In the genomic region with DNA sequence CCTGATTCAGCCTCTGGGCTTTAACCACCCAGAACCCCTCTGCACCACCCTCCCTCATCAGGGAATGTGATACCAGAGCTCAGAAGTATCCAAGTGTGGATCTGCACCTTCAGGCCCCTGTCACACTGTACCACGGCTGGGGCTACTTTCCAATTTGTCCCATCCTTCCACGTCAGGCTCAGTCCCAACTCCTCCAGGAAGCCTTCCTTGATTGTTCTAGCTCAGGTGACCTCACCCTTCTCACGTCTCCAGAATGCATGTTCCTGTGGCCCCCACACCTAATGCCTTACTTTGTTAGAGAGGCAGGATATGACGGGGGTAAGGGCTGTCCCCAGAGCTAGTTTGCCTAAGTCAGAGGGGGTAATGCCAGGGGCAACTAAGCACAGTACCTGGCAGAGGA, we compare ENCODE assay signal across 21 cellular contexts.
DNase-seq lines count a peak whose midpoint lies in the region; ATAC-seq and TF ChIP-seq lines count a peak whose summit lies in the region.
"Had no signal": no experiment of that assay in that cellular context is flagged by ENCODE, and none has a peak within 500 bp of the region (broad histone marks: within the 10 kb centered on the region; RNA-seq: fewer than 3 reads in every experiment).

No MANE protein-coding gene starts in this region.

- H3K4me3 ChIP-seq in IMR-90 (ENCODE audit: insufficient read depth, low read depth, low read length) (no peak overlapping the region), esophagus squamous epithelium (no peak overlapping the region), upper lobe of right lung (no peak overlapping the region), heart left ventricle (no peak overlapping the region)
- H3K4me3 ChIP-seq: BLaER1 treated with 17β-estradiol and CSF1 and Interleukin-3, amounts not matched to agents 10 nM and 100 nM; GM12878 had no signal

- no peak overlapping the region for H4K8ac ChIP-seq in IMR-90 (ENCODE audit: low read depth in 2 of 2, low read length in 2 of 2)

- peaks cover 12% of the 10 kb centered on the region for H3K27me3 ChIP-seq in IMR-90 (ENCODE audit: control insufficient read depth, insufficient read depth, low read length)
- no peaks in the 10 kb centered on the region for H3K27me3 ChIP-seq in esophagus squamous epithelium
- no peaks in the 10 kb centered on the region for H3K27me3 ChIP-seq in upper lobe of right lung
- H3K27me3 ChIP-seq in heart left ventricle = no peaks in the 10 kb centered on the region
- H3K27me3 ChIP-seq: BLaER1 treated with 17β-estradiol and CSF1 and Interleukin-3, amounts not matched to agents 10 nM and 100 nM had no signal

- no peak overlapping the region for H3K18ac ChIP-seq in IMR-90 (ENCODE audit: low read depth, low read length)

- no peaks in the 10 kb centered on the region for H3K9me1 ChIP-seq in IMR-90 (ENCODE audit: insufficient read depth, low read length)

- intact Hi-C loops in IMR-90 (cut with micrococcal nuclease) (no loop called here), esophagus squamous epithelium (cut with DNase I) (no loop called here), upper lobe of right lung (cut with DNase I) (no loop called here), heart left ventricle (cut with DNase I) (no loop called here)

- no peak overlapping the region for H4K91ac ChIP-seq in IMR-90 (ENCODE audit: insufficient read depth, low read depth, low read length)

- H2AFZ ChIP-seq in IMR-90 (replicated peaks; ENCODE audit: low read length, poor library complexity) = no peak overlapping the region

- TF ChIP-seq POLR2A in IMR-90 (IDR thresholded peaks at IDR 0.05; ENCODE audit: low read depth, low read length) (no peak), esophagus squamous epithelium (IDR thresholded peaks at IDR 0.05) (no peak), heart left ventricle (IDR thresholded peaks at IDR 0.05) (no peak)

- H3K14ac ChIP-seq in IMR-90 (replicated peaks; ENCODE audit: low read depth, low read length) = no peak overlapping the region

- no peak overlapping the region for H3K9ac ChIP-seq in IMR-90 (ENCODE audit: low read depth, low read length)
- H3K9ac ChIP-seq: BLaER1 treated with 17β-estradiol and CSF1 and Interleukin-3, amounts not matched to agents 10 nM and 100 nM had no signal

- DNase-seq in IMR-90 (no peak), esophagus squamous epithelium (lab: John Stamatoyannopoulos, UW) (no peak), left kidney (ENCODE audit: low read depth, low spot score) (peak; percentile 5), upper lobe of right lung (no peak), DMS153 treated with DMSO at 0.1 percent for 48 hours (lab: John Stamatoyannopoulos, UW; ENCODE audit: unreplicated experiment) (no peak), NCI-H446 treated with DMSO at 0.1 percent for 48 hours (lab: John Stamatoyannopoulos, UW) (no peak), heart left ventricle (no peak)
- DNase-seq: 8988T; AML-193; Caco-2; Calu3; CD4-positive, alpha-beta T cell; CD8-positive, alpha-beta T cell; DMS53; DMS79; DND-41; EL; GDM1 had no signal

- H3K9me3 ChIP-seq in IMR-90 (ENCODE audit: control insufficient read depth, insufficient read depth, low read length) (no peaks in the 10 kb centered on the region), esophagus squamous epithelium (no peaks in the 10 kb centered on the region), upper lobe of right lung (no peaks in the 10 kb centered on the region), heart left ventricle (no peaks in the 10 kb centered on the region)
- H3K9me3 ChIP-seq: BLaER1 treated with 17β-estradiol and CSF1 and Interleukin-3, amounts not matched to agents 10 nM and 100 nM; Caco-2 had no signal

- BruUV-seq in IMR-90 (replicated peaks; lab: Mats Ljungman, UMichigan) = no TSS peak

- no CpG with 5 or more reads among the region's 4 CpGs for WGBS in IMR-90 (ENCODE audit: extremely low coverage in 2 of 2, insufficient read length in 1 of 2), 2 experiments
- WGBS in esophagus squamous epithelium, 2 donors = 52 to 85% methylated on average over 2 to 4 of the region's 4 CpGs
- WGBS in heart left ventricle, 4 donors = 78 to 85% (median 85%) methylated on average over 4 of the region's 4 CpGs

- H2BK5ac ChIP-seq in IMR-90 (ENCODE audit: low read depth, low read length, poor library complexity, severe bottlenecking) = no peak overlapping the region

- POLR2A ChIA-PET in IMR-90 (lab: Charles Lee; ENCODE audit: unreplicated experiment) = no interaction called here

- no peak overlapping the region for H2BK15ac ChIP-seq in IMR-90 (ENCODE audit: low read depth, low read length)

- ATAC-seq in IMR-90 (ENCODE audit: low read depth) (no peak), upper lobe of right lung (no peak), heart left ventricle (no peak)
- ATAC-seq: CD8-positive, alpha-beta T cell; GM12878 had no signal

- H3K4me2 ChIP-seq in IMR-90 (ENCODE audit: low read depth, low read length) = no peak overlapping the region
- H3K4me2 ChIP-seq: BLaER1 treated with 17β-estradiol and CSF1 and Interleukin-3, amounts not matched to agents 10 nM and 100 nM had no signal

- H3K23ac ChIP-seq in IMR-90 (ENCODE audit: low read depth, low read length) = no peak overlapping the region

- TF ChIP-seq RAD21 in IMR-90 (IDR thresholded peaks at IDR 0.05; ENCODE audit: low read length) = no peak

- dilution Hi-C loops in IMR-90 (cut with HindIII; ENCODE audit: low sequenced_read_pairs, unreplicated experiment) = no loop called here

- peak overlapping the region; percentile 11 for H2AK9ac ChIP-seq in IMR-90 (replicated peaks; ENCODE audit: low read depth, low read length, poor library complexity)

- no peaks in the 10 kb centered on the region for H4K20me1 ChIP-seq in IMR-90 (ENCODE audit: insufficient read depth, low read length)
- H4K20me1 ChIP-seq: BLaER1 treated with 17β-estradiol and CSF1 and Interleukin-3, amounts not matched to agents 10 nM and 100 nM had no signal

- H3K56ac ChIP-seq in IMR-90 (ENCODE audit: extremely low read depth, insufficient read depth, low read length) = no peak overlapping the region

- H4K5ac ChIP-seq in IMR-90 (ENCODE audit: low read depth, low read length) = no peak overlapping the region

- H3K4ac ChIP-seq in IMR-90 (ENCODE audit: low read depth, low read length) = no peak overlapping the region

- no peak overlapping the region for H2BK20ac ChIP-seq in IMR-90 (ENCODE audit: low read depth, low read length)

- H2AK5ac ChIP-seq in IMR-90 (ENCODE audit: low read depth, low read length) = no peak overlapping the region

- H3K36me3 ChIP-seq in IMR-90 (ENCODE audit: control insufficient read depth, insufficient read depth, low read length) (no peaks in the 10 kb centered on the region), esophagus squamous epithelium (no peaks in the 10 kb centered on the region), upper lobe of right lung (no peaks in the 10 kb centered on the region), heart left ventricle (no peaks in the 10 kb centered on the region)
- H3K36me3 ChIP-seq: BLaER1 treated with 17β-estradiol and CSF1 and Interleukin-3, amounts not matched to agents 10 nM and 100 nM had no signal

- CTCF ChIA-PET in IMR-90 (lab: Yijun Ruan, JAX) = no interaction called here

- no peak overlapping the region for H2BK120ac ChIP-seq in IMR-90 (ENCODE audit: low read depth, low read length)

- H3K79me1 ChIP-seq in IMR-90 (ENCODE audit: low read depth in 1 of 2, low read length in 2 of 2) = no peaks in the 10 kb centered on the region

- in situ Hi-C loops in IMR-90 (cut with MboI; ENCODE audit: low sequenced_read_pairs) = no loop called here

- H3K4me1 ChIP-seq in IMR-90 (ENCODE audit: control insufficient read depth, insufficient read depth, low read length) (no peaks in the 10 kb centered on the region), esophagus squamous epithelium (peaks cover 14 to 59% (median 18%) of the 10 kb centered on the region in 3 donors), upper lobe of right lung (peaks cover 3% of the 10 kb centered on the region), heart left ventricle (peaks cover 0 to 19% (median 0%) of the 10 kb centered on the region in 12 donors)
- H3K4me1 ChIP-seq: BLaER1 treated with 17β-estradiol and CSF1 and Interleukin-3, amounts not matched to agents 10 nM and 100 nM; Caco-2 had no signal

- TF ChIP-seq CTCF in IMR-90 (conservative IDR thresholded peaks at IDR 0.05; ENCODE audit: low read depth, low read length) (no peak), esophagus squamous epithelium (IDR thresholded peaks at IDR 0.05) (no peak), upper lobe of right lung (IDR thresholded peaks at IDR 0.05) (no peak), heart left ventricle (IDR thresholded peaks at IDR 0.05) (no peak)

- no peak overlapping the region for H3K27ac ChIP-seq in IMR-90 (ENCODE audit: insufficient read depth, low read length)
- H3K27ac ChIP-seq in esophagus squamous epithelium = peak overlapping the region in 3 of 4 donors; percentile 64 to 94 (median 93)
- no peak overlapping the region for H3K27ac ChIP-seq in upper lobe of right lung
- H3K27ac ChIP-seq in heart left ventricle = no peak overlapping the region
- H3K27ac ChIP-seq: BLaER1 treated with 17β-estradiol and CSF1 and Interleukin-3, amounts not matched to agents 10 nM and 100 nM; C4-2B had no signal

TF ChIP-seq in IMR-90, 13 proteins besides CTCF, POLR2A, EP300 and RAD21 (continues in another document):
- TF ChIP-seq NFE2L2 (IDR thresholded peaks at IDR 0.05; ENCODE audit: low read depth, low read length) (no peak), RCOR1 (IDR thresholded peaks at IDR 0.05; ENCODE audit: insufficient replicate concordance, low read length) (no peak), RFX5 (IDR thresholded peaks at IDR 0.05; ENCODE audit: low read depth, low read length) (no peak), CHD1 (IDR thresholded peaks at IDR 0.05; ENCODE audit: low read depth, low read length) (no peak), MAFK (IDR thresholded peaks at IDR 0.05; ENCODE audit: low read depth, low read length) (no peak), ELK1 (IDR thresholded peaks at IDR 0.05; ENCODE audit: borderline replicate concordance, low read depth, low read length) (no peak), CEBPB (IDR thresholded peaks at IDR 0.05; ENCODE audit: low read depth, low read length) (no peak), MXI1 (IDR thresholded peaks at IDR 0.05; ENCODE audit: borderline replicate concordance, low read depth, low read length) (no peak)

Comparison
In these comparisons a context has a peak if more than half of its experiments do, and no peak if none do; other contexts are left out.
1. H3K27ac ChIP-seq: peak in esophagus squamous epithelium (3 of 4); none in IMR-90 (single experiment), upper lobe of right lung (single experiment) and heart left ventricle (0 of 12).